Comparison of ENCODE assay signal across 1 cellular context in genomic region chr1:44778705-44779576, GRCh38.
TF ChIP-seq lines count a peak whose summit lies in the region.

No MANE protein-coding gene starts in this region.

TF ChIP-seq in GM12891, 5 proteins besides CTCF, POLR2A, EP300 and RAD21:
- no peak for TF ChIP-seq SPI1 (IDR thresholded peaks at IDR 0.05; ENCODE audit: low read depth, low read length)
- peak; percentile 48; the same call in 1 of the 2 replicates for TF ChIP-seq POLR2AphosphoS5 (IDR thresholded peaks at IDR 0.05; ENCODE audit: low read depth, low read length)
